13 cellular contexts compared by ENCODE assay signal in the genomic region with DNA sequence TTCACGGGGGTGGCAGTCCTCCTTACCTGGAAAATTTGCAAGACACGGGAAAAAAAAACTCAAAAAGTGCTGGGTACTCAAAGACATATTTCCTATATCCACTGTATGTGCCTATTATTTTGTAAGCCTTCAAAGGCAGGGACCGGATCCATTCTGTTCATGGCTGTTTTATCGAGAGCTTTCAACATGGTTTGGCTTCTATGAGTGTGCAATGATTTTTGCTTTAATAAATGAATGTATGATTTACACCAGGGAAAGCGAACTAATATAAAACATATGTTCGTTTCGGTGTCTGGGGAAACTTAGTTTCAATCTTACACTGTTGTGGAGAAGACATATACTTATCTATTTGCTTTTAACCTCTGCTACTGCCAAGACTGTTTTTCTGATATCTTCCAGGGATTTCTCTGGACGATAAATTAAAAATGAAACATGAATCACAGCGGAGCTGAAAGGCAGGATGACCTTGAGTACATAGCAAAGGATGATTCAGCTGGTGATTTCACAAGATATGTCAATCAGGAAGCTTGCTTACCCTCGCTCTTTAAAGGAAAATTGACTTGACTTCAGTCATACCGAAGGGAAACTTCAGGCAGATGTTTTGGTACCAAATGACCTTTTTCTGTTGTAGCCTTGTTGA. TPM values are rescaled to one million over a fixed set of nuclear protein-coding genes. Genes with fewer than 3 reads are reported as not detected.
A peak's percentile ranks its signal among the peaks of the same experiment; 100 is the strongest.
DNase-seq lines count a peak whose midpoint lies in the region; ATAC-seq, FAIRE-seq and TF ChIP-seq lines count a peak whose summit lies in the region.
"Had no signal": no experiment of that assay in that cellular context is flagged by ENCODE, and none has a peak within 500 bp of the region (broad histone marks: within the 10 kb centered on the region; RNA-seq: fewer than 3 reads in every experiment).

No MANE protein-coding gene starts in this region.

- H3K79me2 ChIP-seq in astrocyte (ENCODE audit: insufficient read depth, low read length): no peaks in the 10 kb centered on the region

- FAIRE-seq in HTR-8/SVneo (lab: Jason Lieb, UNC) (peak; percentile 86), astrocyte (lab: Jason Lieb, UNC) (peak; percentile 86)

- peak overlapping the region; percentile 4 for H3K27ac Mint-ChIP-seq in astrocyte (ENCODE audit: unreplicated experiment)
- H3K27ac Mint-ChIP-seq: naive B cell had no signal

- peak; percentile 76 for DNase-seq in HTR-8/SVneo (ENCODE audit: insufficient read length, low spot score)
- DNase-seq in astrocyte (ENCODE audit: low read depth): peak; percentile 57
- no peak for DNase-seq in left ventricle myocardium superior
- no peak for DNase-seq in NCI-H2107 (lab: John Stamatoyannopoulos, UW)
- DNase-seq in NCI-H82 treated with DMSO at 0.1 percent for 48 hours (lab: John Stamatoyannopoulos, UW; ENCODE audit: unreplicated experiment): no peak
- no peak for DNase-seq in NCI-H2196 treated with DMSO at 0.1 percent for 48 hours (lab: John Stamatoyannopoulos, UW; ENCODE audit: unreplicated experiment)
- DNase-seq in GM19240 (ENCODE audit: insufficient read length, low spot score): no peak
- DNase-seq: body of pancreas; GDM1; hippocampal formation; naive B cell; stimulated activated CD4-positive, alpha-beta T cell treated with anti-CD3 and anti-CD28 coated beads, Interleukin-2, amount 100 ng/mL, for 48 hours had no signal

- H3K27me3 ChIP-seq in astrocyte (ENCODE audit: insufficient read depth, low read length): no peaks in the 10 kb centered on the region
- peaks cover 0 to 3% (median 0%) of the 10 kb centered on the region in 5 donors for H3K27me3 ChIP-seq in subcutaneous abdominal adipose tissue (ENCODE audit: control insufficient read depth in 5 of 5, insufficient read depth in 4 of 5, low read length in 5 of 5)
- H3K27me3 ChIP-seq: body of pancreas had no signal

- ATAC-seq in left ventricle myocardium superior: peak; percentile 76
- ATAC-seq: body of pancreas had no signal

- TF ChIP-seq CTCF in astrocyte (IDR thresholded peaks at IDR 0.05; ENCODE audit: insufficient read depth, low read depth, low read length): no peak

- H2AFZ ChIP-seq in astrocyte (ENCODE audit: low read depth, low read length): no peak overlapping the region

- H3K27me3 Mint-ChIP-seq in astrocyte (ENCODE audit: low read depth, unreplicated experiment): no peaks in the 10 kb centered on the region

- H3K4me3 Mint-ChIP-seq in astrocyte (ENCODE audit: unreplicated experiment): no peak overlapping the region
- H3K4me3 Mint-ChIP-seq: naive B cell had no signal

- peak overlapping the region; percentile 43 for H3K4me2 ChIP-seq in astrocyte (ENCODE audit: low read length)

- H3K9me3 ChIP-seq in astrocyte (ENCODE audit: insufficient read depth, low read depth, low read length): no peaks in the 10 kb centered on the region
- H3K9me3 ChIP-seq in subcutaneous abdominal adipose tissue (ENCODE audit: control insufficient read depth in 5 of 5, low read length in 5 of 5): peaks cover 0 to 2% (median 0%) of the 10 kb centered on the region in 5 donors
- H3K9me3 ChIP-seq: body of pancreas had no signal

- intact Hi-C loops in left ventricle myocardium superior (cut with micrococcal nuclease): no loop called here

- H3K36me3 Mint-ChIP-seq in astrocyte (ENCODE audit: low read depth, unreplicated experiment): no peaks in the 10 kb centered on the region
- H3K36me3 Mint-ChIP-seq: naive B cell had no signal

- no peaks in the 10 kb centered on the region for H3K4me1 ChIP-seq in astrocyte (ENCODE audit: insufficient read depth, low read length)
- peaks cover 0 to 11% (median 5%) of the 10 kb centered on the region in 5 donors for H3K4me1 ChIP-seq in subcutaneous abdominal adipose tissue (ENCODE audit: control insufficient read depth in 5 of 5, insufficient read depth in 5 of 5, low read length in 5 of 5)
- H3K4me1 ChIP-seq: body of pancreas had no signal

- no peak overlapping the region for H3K4me3 ChIP-seq in astrocyte (ENCODE audit: insufficient read depth, low read depth, low read length)
- H3K4me3 ChIP-seq in subcutaneous abdominal adipose tissue (ENCODE audit: low read depth in 1 of 5, low read length in 5 of 5): peak overlapping the region in 4 of 5 donors; percentile 1 to 50 (median 38)
- H3K4me3 ChIP-seq: body of pancreas had no signal

- no peak overlapping the region for H3K27ac ChIP-seq in astrocyte (ENCODE audit: low read depth, low read length)
- H3K27ac ChIP-seq in subcutaneous abdominal adipose tissue (ENCODE audit: low read depth, low read length): no peak overlapping the region
- H3K27ac ChIP-seq: body of pancreas had no signal

- no peaks in the 10 kb centered on the region for H3K9me3 Mint-ChIP-seq in astrocyte (ENCODE audit: unreplicated experiment)

- H3K36me3 ChIP-seq in astrocyte (ENCODE audit: insufficient read depth, low read length) (no peaks in the 10 kb centered on the region), subcutaneous abdominal adipose tissue (ENCODE audit: control insufficient read depth in 5 of 5, insufficient read depth in 5 of 5, low read length in 5 of 5) (no peaks in the 10 kb centered on the region)

- H3K9ac ChIP-seq in astrocyte (ENCODE audit: low read length): no peak overlapping the region
- no peak overlapping the region for H3K9ac ChIP-seq in subcutaneous abdominal adipose tissue (ENCODE audit: low read length in 5 of 5)

- H4K20me1 ChIP-seq in astrocyte (ENCODE audit: insufficient read depth, low read length): no peaks in the 10 kb centered on the region

- H3K4me1 Mint-ChIP-seq in astrocyte (ENCODE audit: low read depth, unreplicated experiment): peaks cover 12% of the 10 kb centered on the region
- H3K4me1 Mint-ChIP-seq: naive B cell had no signal

RNA-seq across cellular contexts. Expression of a gene that starts 14.7 kb away (rescaled TPM):
- 3.3 and 4.7 TPM in 2 replicates for total RNA-seq in astrocyte
- total RNA-seq in left ventricle myocardium superior: 27.5 TPM

Comparison
In these comparisons a context has a peak if more than half of its experiments do, and no peak if none do; other contexts are left out.
1. DNase-seq: peak in HTR-8/SVneo (single experiment) and astrocyte (single experiment); none in left ventricle myocardium superior (single experiment), NCI-H2107 (single experiment), NCI-H82 treated with DMSO at 0.1 percent for 48 hours (single experiment), NCI-H2196 treated with DMSO at 0.1 percent for 48 hours (single experiment) and GM19240 (single experiment).